Comparison of ENCODE assay signal across 17 cellular contexts in genomic region chr16:52825882-52826281, GRCh38.
DNase-seq lines count a peak whose midpoint lies in the region; ATAC-seq and TF ChIP-seq lines count a peak whose summit lies in the region.
"Had no signal": no experiment of that assay in that cellular context is flagged by ENCODE, and none has a peak within 500 bp of the region (broad histone marks: within the 10 kb centered on the region; RNA-seq: fewer than 3 reads in every experiment).

No MANE protein-coding gene starts in this region.

- no peak overlapping the region for H3K18ac ChIP-seq in IMR-90 (ENCODE audit: low read depth, low read length)
- H3K18ac ChIP-seq in mesenchymal stem cell (ENCODE audit: low read depth in 1 of 2, low read length in 2 of 2) = no peak overlapping the region

- H3K9me3 ChIP-seq in IMR-90 (ENCODE audit: control insufficient read depth, insufficient read depth, low read length) (peaks cover 6% of the 10 kb centered on the region), mesenchymal stem cell (ENCODE audit: control insufficient read depth, low read length) (peaks cover 2% of the 10 kb centered on the region), spleen (no peaks in the 10 kb centered on the region)
- H3K9me3 ChIP-seq: esophagus squamous epithelium, heart left ventricle, Peyer's patch, transverse colon had no signal

- H3K9me1 ChIP-seq in IMR-90 (ENCODE audit: insufficient read depth, low read length) = no peaks in the 10 kb centered on the region

- no peaks in the 10 kb centered on the region for H3K36me3 ChIP-seq in IMR-90 (ENCODE audit: control insufficient read depth, insufficient read depth, low read length)
- no peaks in the 10 kb centered on the region for H3K36me3 ChIP-seq in mesenchymal stem cell (ENCODE audit: control insufficient read depth in 1 of 2, insufficient read depth in 2 of 2, low read depth in 1 of 2, low read length in 2 of 2)
- H3K36me3 ChIP-seq in spleen = no peaks in the 10 kb centered on the region
- H3K36me3 ChIP-seq: esophagus squamous epithelium, heart left ventricle, Peyer's patch, transverse colon had no signal

- no peak overlapping the region for H2BK20ac ChIP-seq in IMR-90 (ENCODE audit: low read depth, low read length)

- H2BK15ac ChIP-seq in IMR-90 (ENCODE audit: low read depth, low read length) (no peak overlapping the region), mesenchymal stem cell (ENCODE audit: low read depth, poor library complexity, severe bottlenecking) (no peak overlapping the region)

- no peak overlapping the region for H2BK12ac ChIP-seq in mesenchymal stem cell (ENCODE audit: low read length in 2 of 2)

- H3K27ac ChIP-seq in IMR-90 (ENCODE audit: insufficient read depth, low read length) (no peak overlapping the region), mesenchymal stem cell (ENCODE audit: low read length, poor library complexity, severe bottlenecking) (no peak overlapping the region), spleen (no peak overlapping the region)
- H3K27ac ChIP-seq: esophagus squamous epithelium, heart left ventricle, Peyer's patch, transverse colon had no signal

- H4K91ac ChIP-seq in IMR-90 (ENCODE audit: insufficient read depth, low read depth, low read length) = no peak overlapping the region
- H4K91ac ChIP-seq in mesenchymal stem cell (ENCODE audit: low read length) = no peak overlapping the region

- no peak overlapping the region for H3K9ac ChIP-seq in IMR-90 (ENCODE audit: low read depth, low read length)
- no peak overlapping the region for H3K9ac ChIP-seq in mesenchymal stem cell (ENCODE audit: low read length)

- H2AFZ ChIP-seq in IMR-90 (replicated peaks; ENCODE audit: low read length, poor library complexity) = no peak overlapping the region
- no peak overlapping the region for H2AFZ ChIP-seq in mesenchymal stem cell (ENCODE audit: low read depth, low read length)

- TF ChIP-seq CTCF in IMR-90 (conservative IDR thresholded peaks at IDR 0.05; ENCODE audit: low read depth, low read length) (no peak), spleen (IDR thresholded peaks at IDR 0.05 in 8 of 11, conservative IDR thresholded peaks at IDR 0.05 in 3 of 11) (no peak)

- BruUV-seq in IMR-90 (replicated peaks; lab: Mats Ljungman, UMichigan) = no TSS peak

- H4K20me1 ChIP-seq in IMR-90 (ENCODE audit: insufficient read depth, low read length) = no peaks in the 10 kb centered on the region

- POLR2A ChIA-PET in IMR-90 (lab: Charles Lee; ENCODE audit: unreplicated experiment) = no interaction called here

- H2BK5ac ChIP-seq in IMR-90 (ENCODE audit: low read depth, low read length, poor library complexity, severe bottlenecking) (no peak overlapping the region), mesenchymal stem cell (ENCODE audit: low read depth, low read length, poor library complexity, severe bottlenecking) (no peak overlapping the region)

- H2AK9ac ChIP-seq in IMR-90 (replicated peaks; ENCODE audit: low read depth, low read length, poor library complexity) = no peak overlapping the region

- H3K27me3 ChIP-seq in IMR-90 (ENCODE audit: control insufficient read depth, insufficient read depth, low read length) (no peaks in the 10 kb centered on the region), mesenchymal stem cell (ENCODE audit: control insufficient read depth in 1 of 2, insufficient read depth in 1 of 2, low read length in 2 of 2) (no peaks in the 10 kb centered on the region), spleen (replicated peaks in 1 of 7) (no peaks in the 10 kb centered on the region)
- H3K27me3 ChIP-seq: esophagus squamous epithelium, heart left ventricle, Peyer's patch, transverse colon had no signal

- H3K79me1 ChIP-seq in IMR-90 (ENCODE audit: low read depth in 1 of 2, low read length in 2 of 2) (no peaks in the 10 kb centered on the region), mesenchymal stem cell (replicated peaks; ENCODE audit: low read length, poor library complexity, severe bottlenecking) (no peaks in the 10 kb centered on the region)

- no peak for ATAC-seq in IMR-90 (ENCODE audit: low read depth)
- ATAC-seq in HG03139 (IDR thresholded peaks at IDR 0.05; ENCODE audit: unreplicated experiment) = no peak
- ATAC-seq: heart left ventricle had no signal

- TF ChIP-seq POLR2A in IMR-90 (IDR thresholded peaks at IDR 0.05; ENCODE audit: low read depth, low read length) = no peak
- TF ChIP-seq POLR2A in spleen (IDR thresholded peaks at IDR 0.05) = no peak

- no peak overlapping the region for H3K4me3 ChIP-seq in IMR-90 (ENCODE audit: insufficient read depth, low read depth, low read length)
- H3K4me3 ChIP-seq in mesenchymal stem cell (ENCODE audit: insufficient read depth in 1 of 2, low read depth in 1 of 2, low read length in 2 of 2) = no peak overlapping the region
- no peak overlapping the region for H3K4me3 ChIP-seq in spleen
- H3K4me3 ChIP-seq: esophagus squamous epithelium, heart left ventricle, Peyer's patch, transverse colon had no signal

- no peak overlapping the region for H4K5ac ChIP-seq in IMR-90 (ENCODE audit: low read depth, low read length)

- no peak overlapping the region for H3K14ac ChIP-seq in IMR-90 (replicated peaks; ENCODE audit: low read depth, low read length)
- H3K14ac ChIP-seq in mesenchymal stem cell (ENCODE audit: low read length in 2 of 2) = no peak overlapping the region

- DNase-seq in IMR-90 = no peak
- peak; percentile 66 for DNase-seq in NCI-H1694 (lab: John Stamatoyannopoulos, UW)
- DNase-seq in NCI-H69 (lab: John Stamatoyannopoulos, UW) = peak; percentile 62
- peak; percentile 5 for DNase-seq in mesenchymal stem cell
- no peak for DNase-seq in NCI-H526 treated with DMSO at 0.1 percent for 48 hours (lab: John Stamatoyannopoulos, UW)
- DNase-seq in spleen = no peak
- DNase-seq: activated CD4-positive, alpha-beta T cell treated with anti-CD3 and anti-CD28 coated beads for 48 hours; activated gamma-delta T cell treated with Interleukin-2 at 50 U/mL for 16 hours; amniotic stem cell; effector CD4-positive, alpha-beta T cell; esophagus squamous epithelium; heart left ventricle; Kasumi-1; Peyer's patch; stimulated activated naive CD4-positive, alpha-beta T cell; transverse colon had no signal

- no peak overlapping the region for H4K8ac ChIP-seq in IMR-90 (ENCODE audit: low read depth in 2 of 2, low read length in 2 of 2)
- no peak overlapping the region for H4K8ac ChIP-seq in mesenchymal stem cell (ENCODE audit: low read length)

- H3K56ac ChIP-seq in IMR-90 (ENCODE audit: extremely low read depth, insufficient read depth, low read length) = 0 out of 2 replicates have a peak overlapping the region, but pooled peaks have one; percentile 17

- dilution Hi-C loops in IMR-90 (cut with HindIII; ENCODE audit: low sequenced_read_pairs, unreplicated experiment) = no loop called here

- no peak overlapping the region for H3K23ac ChIP-seq in IMR-90 (ENCODE audit: low read depth, low read length)
- no peak overlapping the region for H3K23ac ChIP-seq in mesenchymal stem cell (ENCODE audit: low read length in 2 of 2)

- intact Hi-C loops in IMR-90 (cut with micrococcal nuclease) (no loop called here), spleen (cut with DNase I; ENCODE audit: low total_unique reads) (no loop called here)

- no peak overlapping the region for H3K4me2 ChIP-seq in IMR-90 (ENCODE audit: low read depth, low read length)
- no peak overlapping the region for H3K4me2 ChIP-seq in mesenchymal stem cell (ENCODE audit: low read length, poor library complexity, severe bottlenecking)

- WGBS in IMR-90 (ENCODE audit: extremely low coverage in 2 of 2, insufficient read length in 1 of 2), 2 experiments = 47% methylated on average over 2 of the region's 5 CpGs; no CpG with 5 or more reads in 1 of the 2 experiments
- 76% methylated on average over 5 of the region's 5 CpGs for WGBS in mesenchymal stem cell
- WGBS in spleen, 5 donors = 80 to 90% (median 82%) methylated on average over 5 of the region's 5 CpGs

- no peak overlapping the region for H2BK120ac ChIP-seq in IMR-90 (ENCODE audit: low read depth, low read length)
- H2BK120ac ChIP-seq in mesenchymal stem cell (ENCODE audit: low read depth, low read length) = no peak overlapping the region

- TF ChIP-seq RAD21 in IMR-90 (IDR thresholded peaks at IDR 0.05; ENCODE audit: low read length) = no peak

- H3K4me1 ChIP-seq in IMR-90 (ENCODE audit: control insufficient read depth, insufficient read depth, low read length) (no peaks in the 10 kb centered on the region), mesenchymal stem cell (ENCODE audit: control insufficient read depth, insufficient read depth, low read depth, low read length) (no peaks in the 10 kb centered on the region), spleen (no peaks in the 10 kb centered on the region)
- H3K4me1 ChIP-seq: esophagus squamous epithelium, heart left ventricle, Peyer's patch, transverse colon had no signal

- no peak overlapping the region for H2AK5ac ChIP-seq in IMR-90 (ENCODE audit: low read depth, low read length)
- no peak overlapping the region for H2AK5ac ChIP-seq in mesenchymal stem cell (ENCODE audit: low read length, severe bottlenecking)

- CTCF ChIA-PET in IMR-90 (lab: Yijun Ruan, JAX) = no interaction called here

- in situ Hi-C loops in IMR-90 (cut with MboI; ENCODE audit: low sequenced_read_pairs) = no loop called here

- H3K4ac ChIP-seq in IMR-90 (ENCODE audit: low read depth, low read length) (no peak overlapping the region), mesenchymal stem cell (ENCODE audit: low read depth in 1 of 2, low read length in 2 of 2) (no peak overlapping the region)

TF ChIP-seq in IMR-90, 13 proteins besides CTCF, POLR2A, EP300 and RAD21 (continues in another document):
- TF ChIP-seq CEBPB (IDR thresholded peaks at IDR 0.05; ENCODE audit: low read depth, low read length) (no peak), FOS (IDR thresholded peaks at IDR 0.05; ENCODE audit: low read depth, low read length) (no peak), NFE2L2 (IDR thresholded peaks at IDR 0.05; ENCODE audit: low read depth, low read length) (no peak), MAFK (IDR thresholded peaks at IDR 0.05; ENCODE audit: low read depth, low read length) (no peak), RCOR1 (IDR thresholded peaks at IDR 0.05; ENCODE audit: insufficient replicate concordance, low read length) (no peak), MXI1 (IDR thresholded peaks at IDR 0.05; ENCODE audit: borderline replicate concordance, low read depth, low read length) (no peak), BHLHE40 (IDR thresholded peaks at IDR 0.05; ENCODE audit: low read depth, low read length) (no peak), USF2 (IDR thresholded peaks at IDR 0.05; ENCODE audit: low read depth, low read length) (no peak), CHD1 (IDR thresholded peaks at IDR 0.05; ENCODE audit: low read depth, low read length) (no peak), MAZ (IDR thresholded peaks at IDR 0.05; ENCODE audit: borderline replicate concordance, low read depth, low read length) (no peak)

Comparison
In these comparisons a context has a peak if more than half of its experiments do, and no peak if none do; other contexts are left out.
1. DNase-seq: peak in NCI-H1694 (single experiment), NCI-H69 (single experiment) and mesenchymal stem cell (single experiment); none in IMR-90 (single experiment), NCI-H526 treated with DMSO at 0.1 percent for 48 hours (single experiment) and spleen (single experiment).